In genomic region chr2:44188696-44189095, GRCh38 we compare ENCODE assay signal across 13 cellular contexts. TPM values are rescaled to one million over a fixed set of nuclear protein-coding genes. Genes with fewer than 3 reads are reported as not detected.
A peak's percentile ranks its signal among the peaks of the same experiment; 100 is the strongest.
DNase-seq lines count a peak whose midpoint lies in the region; ATAC-seq, FAIRE-seq and TF ChIP-seq lines count a peak whose summit lies in the region.
"Had no signal": no experiment of that assay in that cellular context is flagged by ENCODE, and none has a peak within 500 bp of the region (broad histone marks: within the 10 kb centered on the region; RNA-seq: fewer than 3 reads in every experiment).

No MANE protein-coding gene starts in this region.

- peak overlapping the region; percentile 20 to 87 (median 71) for H3K27ac Mint-ChIP-seq in CD14-positive monocyte
- H3K27ac Mint-ChIP-seq in CD8-positive, alpha-beta T cell: peak overlapping the region; percentile 45
- peak overlapping the region; percentile 50 to 93 (median 86) for H3K27ac Mint-ChIP-seq in naive B cell

- H3K4me3 ChIP-seq in CD8-positive, alpha-beta T cell (ENCODE audit: low read depth, low read length): no peak overlapping the region
- H3K4me3 ChIP-seq in GM12878: no peak overlapping the region

- H3K4me2 ChIP-seq in GM12878 (ENCODE audit: control insufficient read depth, insufficient read depth): peak overlapping the region; percentile 11; the same call in 1 of the 2 replicates

- no peaks in the 10 kb centered on the region for H3K36me3 ChIP-seq in CD8-positive, alpha-beta T cell (ENCODE audit: insufficient read depth, low read length)
- H3K36me3 ChIP-seq in GM12878 (ENCODE audit: control insufficient read depth in 2 of 2, insufficient read depth in 2 of 2, low read length in 1 of 2): peaks cover 0 to 2% of the 10 kb centered on the region in 2 experiments; a peak in 1 of 4 replicates

- POLR2A ChIA-PET in CD8-positive, alpha-beta T cell (lab: Charles Lee): no interaction called here
- POLR2A ChIA-PET in GM12878 (lab: Charles Lee): interaction anchor here (0.5 to 2.1 kb wide), 3 partner anchors 11 to 965 kb away, joined by 3 to 6 read pairs (median 4); no protein-coding TSS in a partner anchor

- H3K27me3 ChIP-seq in CD8-positive, alpha-beta T cell (ENCODE audit: insufficient read depth, low read length): no peaks in the 10 kb centered on the region
- no peaks in the 10 kb centered on the region for H3K27me3 ChIP-seq in GM12878 (replicated peaks in 1 of 2; ENCODE audit: control insufficient read depth in 2 of 2, insufficient read depth in 2 of 2, low read length in 1 of 2)

- TF ChIP-seq RAD21 in GM12878 (IDR thresholded peaks at IDR 0.05; ENCODE audit: insufficient read depth, low read depth, low read length): no peak

- no peak for TF ChIP-seq POLR2A in GM12878 (IDR thresholded peaks at IDR 0.05; ENCODE audit: low read depth, low read length)

- H3K27ac ChIP-seq in CD8-positive, alpha-beta T cell (ENCODE audit: low read depth, low read length): no peak overlapping the region
- H3K27ac ChIP-seq in GM12878 (ENCODE audit: control insufficient read depth, insufficient read depth): peak overlapping the region; percentile 47; the same call in 1 of the 2 replicates

- no peaks in the 10 kb centered on the region for H3K9me3 ChIP-seq in CD8-positive, alpha-beta T cell (ENCODE audit: low read length)
- H3K9me3 ChIP-seq in GM12878 (replicated peaks; ENCODE audit: control insufficient read depth, insufficient read depth, low read length): no peaks in the 10 kb centered on the region; the same call in 1 of the 3 replicates

- H3K36me3 Mint-ChIP-seq in CD14-positive monocyte (peaks cover 4 to 5% of the 10 kb centered on the region in 2 donors), naive B cell (peaks cover 0 to 5% of the 10 kb centered on the region in 2 donors)
- peaks cover 48% of the 10 kb centered on the region for H3K36me3 Mint-ChIP-seq in CD8-positive, alpha-beta T cell

- peaks cover 81% of the 10 kb centered on the region for H3K79me2 ChIP-seq in GM12878 (ENCODE audit: control insufficient read depth, insufficient read depth, low read length)

- RAD21 ChIA-PET in GM12878 (lab: Charles Lee; ENCODE audit: unreplicated experiment): no interaction called here

- FAIRE-seq in GM12878 (lab: Jason Lieb, UNC): no peak

- no peak overlapping the region for H2AFZ ChIP-seq in GM12878 (ENCODE audit: control insufficient read depth, low read depth, low read length)

- H3K4me3 Mint-ChIP-seq in CD14-positive monocyte (no peak overlapping the region), naive B cell (peak overlapping the region; percentile 17 to 89 (median 68))
- H3K4me3 Mint-ChIP-seq in CD8-positive, alpha-beta T cell: no peak overlapping the region

- no peak overlapping the region for H3K9ac ChIP-seq in GM12878 (ENCODE audit: control insufficient read depth, insufficient read depth, low read length)

- H3K4me1 Mint-ChIP-seq in CD14-positive monocyte (peaks cover 80% of the 10 kb centered on the region), naive B cell (peaks cover 51 to 93% (median 77%) of the 10 kb centered on the region in 3 donors)
- H3K4me1 Mint-ChIP-seq in CD8-positive, alpha-beta T cell (ENCODE audit: low read depth): peaks cover 79% of the 10 kb centered on the region

- CTCF ChIA-PET in CD8-positive, alpha-beta T cell (lab: Charles Lee): no interaction called here
- CTCF ChIA-PET in GM12878 (lab: Yijun Ruan, JAX): interaction anchor here (1.0 kb wide), 1 partner anchor 100 kb away, joined by 3 read pairs; no protein-coding TSS in a partner anchor

- no peak for ATAC-seq in CD8-positive, alpha-beta T cell
- ATAC-seq in GM12878 (no peak), naive B cell (ENCODE audit: low read depth in 2 of 2) (no peak), GM19351 (IDR thresholded peaks at IDR 0.05; ENCODE audit: unreplicated experiment) (no peak)
- ATAC-seq: HCT116 had no signal

- in situ Hi-C loops in GM12878 (cut with MboI): no loop called here

- peaks cover 51% of the 10 kb centered on the region for H3K4me1 ChIP-seq in CD8-positive, alpha-beta T cell (ENCODE audit: insufficient read depth, low read length)
- H3K4me1 ChIP-seq in GM12878 (ENCODE audit: control insufficient read depth, insufficient read depth, low read length): peaks cover 44% of the 10 kb centered on the region

- peaks cover 0 to 3% (median 0%) of the 10 kb centered on the region in 3 donors for H3K27me3 Mint-ChIP-seq in CD14-positive monocyte (ENCODE audit: low read depth in 3 of 3)
- no peaks in the 10 kb centered on the region for H3K27me3 Mint-ChIP-seq in CD8-positive, alpha-beta T cell (ENCODE audit: low read depth)
- no peaks in the 10 kb centered on the region for H3K27me3 Mint-ChIP-seq in naive B cell

- DNase-seq in CD14-positive monocyte (ENCODE audit: low spot score) (no peak), GM12878 (ENCODE audit: low read depth, low spot score) (no peak), naive B cell (no peak), NCI-H526 treated with DMSO at 0.1 percent for 48 hours (lab: John Stamatoyannopoulos, UW) (no peak), NCI-H2196 treated with DMSO at 0.1 percent for 48 hours (lab: John Stamatoyannopoulos, UW; ENCODE audit: unreplicated experiment) (no peak)
- DNase-seq in CD8-positive, alpha-beta T cell: no peak
- DNase-seq: ACHN, DMS153, NCI-H1417 treated with DMSO at 0.1 percent for 48 hours, NCI-H2029 treated with DMSO at 0.1 percent for 48 hours, NCI-H510A treated with DMSO at 0.1 percent for 48 hours had no signal

- TF ChIP-seq EP300 in GM12878 (IDR thresholded peaks at IDR 0.05; ENCODE audit: borderline replicate concordance in 1 of 2, control insufficient read depth in 1 of 2, low read depth in 2 of 2, low read length in 2 of 2): no peak

- intact Hi-C loops in CD14-positive monocyte (cut with micrococcal nuclease) (no loop called here), GM12878 (cut with micrococcal nuclease; ENCODE audit: unreplicated experiment) (no loop called here)
- intact Hi-C loops in CD8-positive, alpha-beta T cell (cut with DNase I, micrococcal nuclease): no loop called here

- 75% methylated on average over 2 of the region's 3 CpGs for WGBS in GM12878 (ENCODE audit: insufficient coverage, insufficient replicate concordance, low lambda C conversion rate, missing lambda C conversion rate)

- no peak for TF ChIP-seq CTCF in CD14-positive monocyte (IDR thresholded peaks at IDR 0.05)
- TF ChIP-seq CTCF in CD8-positive, alpha-beta T cell (IDR thresholded peaks at IDR 0.05): no peak
- no peak for TF ChIP-seq CTCF in GM12878 (IDR thresholded peaks at IDR 0.05 in 2 of 3, conservative IDR thresholded peaks at IDR 0.05 in 1 of 3; ENCODE audit: control insufficient read depth in 2 of 3, extremely low read depth in 1 of 3, insufficient read depth in 1 of 3, low read depth in 3 of 3, low read length in 3 of 3)

- H3K9me3 Mint-ChIP-seq in CD14-positive monocyte (no peaks in the 10 kb centered on the region), naive B cell (no peaks in the 10 kb centered on the region)
- no peaks in the 10 kb centered on the region for H3K9me3 Mint-ChIP-seq in CD8-positive, alpha-beta T cell

- H4K20me1 ChIP-seq in GM12878 (ENCODE audit: control insufficient read depth, insufficient read depth): no peaks in the 10 kb centered on the region

- SMC1A ChIA-PET in GM12878 (lab: Charles Lee; ENCODE audit: uncharacterized antibody, unreplicated experiment): interaction anchor here (1.2 to 4.2 kb wide), 4 partner anchors 15 to 100 kb away, joined by 3 to 27 read pairs (median 14); no protein-coding TSS in a partner anchor

- no TSS peak for BruUV-seq in GM12878 (replicated peaks; lab: Mats Ljungman, UMichigan)

RNA-seq across cellular contexts. Expression of gene PPM1B, which starts 20.0 kb away (rescaled TPM):
- polyA plus RNA-seq in CD14-positive monocyte: 10 to 100 TPM; 24.9 to 34.6 TPM
- 10 to 100 TPM; 88.7 to 93.0 TPM for total RNA-seq in CD8-positive, alpha-beta T cell
- 131 and 134 TPM in 2 replicates for total RNA-seq in GM12878 (2013; cell fraction: nucleolus; rRNA removed)
- 16.3 and 21.9 TPM in 2 replicates for total RNA-seq in GM12878 (2014; rRNA removed)
- total RNA-seq in GM12878 (2014; rRNA removed; fragmentation: Illumina TruSeq; extraction: Trizol): 39.8 and 40.2 TPM in 2 replicates
- 31.1 and 33.2 TPM in 2 replicates for total RNA-seq in GM12878 (2021)
- polyA plus RNA-seq in GM12878 (2011; ENCODE audit: low read depth): 18.4 TPM
- 53.4 and 82.6 TPM in 2 replicates for polyA plus RNA-seq in GM12878 (2011; rRNA removed)
- 15.7 and 18.1 TPM in 2 replicates for polyA plus RNA-seq in GM12878 (2011; cell fraction: cytosol; rRNA removed)
- 13.9 and 16.1 TPM in 2 replicates for polyA plus RNA-seq in GM12878 (2011; cell fraction: nucleus; rRNA removed)
- polyA plus RNA-seq in GM12878 (2012): 21.0 and 23.6 TPM in 2 replicates
- polyA plus RNA-seq in GM12878 (2014; fragmentation: Illumina TruSeq; extraction: Trizol): 36.3 and 50.2 TPM in 2 replicates
- 10 to 100 TPM; 12.5 to 22.3 TPM for polyA plus RNA-seq in GM12878 (2014; fragmentation: Nextera tagmentation; extraction: Ambion mirVana)
- polyA plus RNA-seq in GM12878 (2014; rRNA removed): 22.6 and 27.5 TPM in 2 replicates
- polyA plus RNA-seq in GM12878 (2016; fragmentation: Nextera tagmentation; extraction: Ambion mirVana): 10 to 100 TPM; 37.0 to 42.1 TPM
- 60.8 and 94.6 TPM in 2 replicates for polyA minus RNA-seq in GM12878 (2011; rRNA and poly(A)+ RNA removed)
- polyA minus RNA-seq in GM12878 (2011; cell fraction: cytosol; rRNA and poly(A)+ RNA removed): 27.3 and 31.1 TPM in 2 replicates
- polyA minus RNA-seq in GM12878 (2011; cell fraction: nucleus; rRNA and poly(A)+ RNA removed): 20.7 and 28.8 TPM in 2 replicates
- polyA plus RNA-seq in naive B cell (ENCODE audit: low read depth in 6 of 6): 10 to 100 TPM; 45.1 to 74.3 (median 54.9) TPM

Comparison
In these comparisons a context has a peak if more than half of its experiments do, and no peak if none do; other contexts are left out.
1. H3K4me3 Mint-ChIP-seq: peak in naive B cell (8 of 8); none in CD14-positive monocyte (0 of 2) and CD8-positive, alpha-beta T cell (single experiment).
2. Peak in every context shown above with its lines, with median percentiles within 50 percentile points of each other: H3K27ac Mint-ChIP-seq.